14 cellular contexts compared by ENCODE assay signal in genomic region chr1:204041803-204042505, GRCh38. TPM values are rescaled to one million over a fixed set of nuclear protein-coding genes. Genes with fewer than 3 reads are reported as not detected.
DNase-seq lines count a peak whose midpoint lies in the region; ATAC-seq and TF ChIP-seq lines count a peak whose summit lies in the region.
"Had no signal": no experiment of that assay in that cellular context is flagged by ENCODE, and none has a peak within 500 bp of the region (broad histone marks: within the 10 kb centered on the region; RNA-seq: fewer than 3 reads in every experiment).

No MANE protein-coding gene starts in this region.

- H3K4me3 ChIP-seq in esophagus squamous epithelium (no peak overlapping the region), lung (no peak overlapping the region), thyroid gland (replicated peaks in 1 of 3) (no peak overlapping the region)

- intact Hi-C loops in esophagus squamous epithelium (cut with DNase I) (no loop called here), thyroid gland (cut with DNase I) (no loop called here)

- H3K4me1 ChIP-seq in esophagus squamous epithelium (peaks cover 4 to 23% (median 10%) of the 10 kb centered on the region in 3 donors), lung (ENCODE audit: control insufficient read depth in 2 of 2, insufficient read depth in 2 of 2, low read length in 2 of 2) (peaks cover 4 to 8% of the 10 kb centered on the region in 2 donors), thyroid gland (peaks cover 13 to 21% of the 10 kb centered on the region in 2 donors)
- H3K4me1 ChIP-seq: Caco-2 had no signal

- TF ChIP-seq CTCF in esophagus squamous epithelium (IDR thresholded peaks at IDR 0.05) (no peak), lung (IDR thresholded peaks at IDR 0.05; ENCODE audit: control extremely low read depth, extremely low read depth) (no peak), thyroid gland (IDR thresholded peaks at IDR 0.05) (no peak)

- DNase-seq in NCI-H69 (lab: John Stamatoyannopoulos, UW) (peak; percentile 17), esophagus squamous epithelium (lab: John Stamatoyannopoulos, UW) (no peak), lung (ENCODE audit: low spot score) (no peak), thyroid gland (peak; percentile 9 to 10), D341Med (ENCODE audit: low spot score) (no peak), Kasumi-1 (lab: John Stamatoyannopoulos, UW) (no peak)
- DNase-seq: activated CD4-positive, alpha-beta T cell treated with anti-CD3 and anti-CD28 coated beads for 1 hour; activated T-cell treated with anti-CD3 and anti-CD28 coated beads, Interleukin-2, amount 50 U/mL, for 24 hours; Caco-2; NCI-H748 treated with DMSO at 0.1 percent for 48 hours; stimulated activated naive CD8-positive, alpha-beta T cell treated with anti-CD3 and anti-CD28 coated beads, Interleukin-15, amount 100 ng/mL, for 72 hours had no signal

- H3K36me3 ChIP-seq in esophagus squamous epithelium (no peaks in the 10 kb centered on the region), lung (ENCODE audit: control insufficient read depth in 2 of 2, insufficient read depth in 2 of 2, low read length in 2 of 2) (no peaks in the 10 kb centered on the region), thyroid gland (no peaks in the 10 kb centered on the region)

- ATAC-seq in lung (ENCODE audit: insufficient read depth, low FRiP score) (no peak), HG03571 (IDR thresholded peaks at IDR 0.05; ENCODE audit: unreplicated experiment) (no peak), HG03565 (IDR thresholded peaks at IDR 0.05; ENCODE audit: unreplicated experiment) (no peak)
- ATAC-seq: esophagus mucosa; stimulated activated naive CD8-positive, alpha-beta T cell treated with anti-CD3 and anti-CD28 coated beads, Interleukin-15, amount 100 ng/mL, for 72 hours had no signal

- no peak for TF ChIP-seq POLR2A in esophagus squamous epithelium (IDR thresholded peaks at IDR 0.05)
- no peak for TF ChIP-seq POLR2A in thyroid gland (IDR thresholded peaks at IDR 0.05)

- WGBS in esophagus squamous epithelium, 2 donors = 65% methylated on average over 8 to 9 of the region's 10 CpGs
- 80 to 88% methylated on average over 10 of the region's 10 CpGs for WGBS in lung, 2 donors
- 64 to 71% methylated on average over 9 to 10 of the region's 10 CpGs for WGBS in thyroid gland, 2 donors

- no peaks in the 10 kb centered on the region for H3K27me3 ChIP-seq in esophagus squamous epithelium
- no peaks in the 10 kb centered on the region for H3K27me3 ChIP-seq in lung (ENCODE audit: control insufficient read depth, insufficient read depth)
- H3K27me3 ChIP-seq in thyroid gland = no peaks in the 10 kb centered on the region

- H3K9me3 ChIP-seq in esophagus squamous epithelium = no peaks in the 10 kb centered on the region
- peaks cover 0 to 1% of the 10 kb centered on the region in 2 donors for H3K9me3 ChIP-seq in lung (ENCODE audit: control insufficient read depth in 2 of 2, insufficient read depth in 1 of 2, low read length in 1 of 2)
- no peaks in the 10 kb centered on the region for H3K9me3 ChIP-seq in thyroid gland
- H3K9me3 ChIP-seq: Caco-2 had no signal

- H3K27ac ChIP-seq in esophagus squamous epithelium (peak overlapping the region; percentile 48 to 86 (median 68)), lung (ENCODE audit: low read depth in 1 of 2, low read length in 1 of 2) (peak overlapping the region; percentile 65 to 76), thyroid gland (peak overlapping the region; percentile 55 to 73 (median 61))

RNA-seq across cellular contexts. Expression of gene SOX13, which starts 31.0 kb away (rescaled TPM):
- total RNA-seq in esophagus squamous epithelium (10 to 100 TPM in 3 of 4 donors, 1 to 10 TPM in 1; 9.0 to 21.2 (median 14.5) TPM), lung (10 to 100 TPM; 42.0 to 52.6 TPM), thyroid gland (10 to 100 TPM; 19.4 to 29.3 (median 20.8) TPM)
- 10 to 100 TPM; 14.7 to 18.5 TPM for polyA plus RNA-seq in lung

Comparison
In these comparisons a context has a peak if more than half of its experiments do, and no peak if none do; other contexts are left out.
1. DNase-seq: peak in NCI-H69 (single experiment) and thyroid gland (2 of 2); none in esophagus squamous epithelium (single experiment), lung (single experiment), D341Med (single experiment) and Kasumi-1 (0 of 2).
2. Peak in every context shown above with its lines, with median percentiles within 50 percentile points of each other: H3K27ac ChIP-seq.